ENCODE assay signal across 9 cellular contexts in the genomic region with DNA sequence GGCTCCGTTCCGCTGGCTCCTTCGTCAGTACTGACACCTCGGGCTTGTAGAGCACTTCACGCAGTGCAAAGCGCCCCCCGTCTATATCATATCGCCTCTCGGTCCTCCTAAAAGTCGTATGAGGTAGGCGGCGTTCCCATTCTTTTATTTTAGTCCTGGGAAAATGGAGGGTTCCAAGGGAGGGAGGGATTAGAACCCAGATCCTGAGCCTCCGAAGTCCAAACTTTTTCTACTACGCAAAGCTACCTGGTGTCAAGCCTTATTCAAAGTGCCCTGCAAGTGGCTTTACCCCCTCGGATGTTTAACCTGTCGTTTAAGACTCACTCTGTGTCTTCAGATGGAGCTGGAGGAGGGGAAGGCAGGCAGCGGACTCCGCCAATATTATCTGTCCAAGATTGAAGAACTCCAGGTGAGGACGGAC. TPM values are rescaled to one million over a fixed set of nuclear protein-coding genes. Genes with fewer than 3 reads are reported as not detected.
A peak's percentile ranks its signal among the peaks of the same experiment; 100 is the strongest.
DNase-seq lines count a peak whose midpoint lies in the region; ATAC-seq and TF ChIP-seq lines count a peak whose summit lies in the region.
"Had no signal": no experiment of that assay in that cellular context is flagged by ENCODE, and none has a peak within 500 bp of the region (broad histone marks: within the 10 kb centered on the region; RNA-seq: fewer than 3 reads in every experiment).

No MANE protein-coding gene starts in this region.

- TF ChIP-seq CTCF in AG10803 (conservative IDR thresholded peaks at IDR 0.05; ENCODE audit: low read length) (no peak), LNCaP clone FGC (IDR thresholded peaks at IDR 0.05; ENCODE audit: control insufficient read depth, extremely low read depth, insufficient read depth) (0 out of 2 replicates have a peak, but pooled peaks have one; percentile 17)

- ATAC-seq in naive thymus-derived CD4-positive, alpha-beta T cell = no peak
- ATAC-seq in GM21390 (IDR thresholded peaks at IDR 0.05; ENCODE audit: unreplicated experiment) (no peak), HG03139 (IDR thresholded peaks at IDR 0.05; ENCODE audit: unreplicated experiment) (no peak)

- H3K27me3 Mint-ChIP-seq in naive thymus-derived CD4-positive, alpha-beta T cell = no peaks in the 10 kb centered on the region

- H3K4me3 Mint-ChIP-seq in naive thymus-derived CD4-positive, alpha-beta T cell = peak overlapping the region; percentile 93 to 100 (median 98)

- peak overlapping the region; percentile 100 for H3K27ac ChIP-seq in cingulate gyrus (ENCODE audit: low read depth, low read length)
- H3K27ac ChIP-seq in naive thymus-derived CD4-positive, alpha-beta T cell (ENCODE audit: low read depth, low read length) = peak overlapping the region; percentile 87

- intact Hi-C loops in naive thymus-derived CD4-positive, alpha-beta T cell (cut with micrococcal nuclease) = loop anchor here (1.0 to 5.0 kb wide), 13 partner anchors 7 to 679 kb away; a partner anchor contains a TSS

- peak overlapping the region; percentile 97 for H3K4me3 ChIP-seq in AG10803 (ENCODE audit: low read length)
- peak overlapping the region; percentile 68 for H3K4me3 ChIP-seq in LNCaP clone FGC (ENCODE audit: low read depth, low read length)
- H3K4me3 ChIP-seq in naive thymus-derived CD4-positive, alpha-beta T cell (ENCODE audit: low read length) = peak overlapping the region; percentile 89

- DNase-seq in AG10803 (ENCODE audit: low read depth) (no peak), LNCaP clone FGC (ENCODE audit: low read depth) (no peak), SW480 (ENCODE audit: low spot score) (no peak)
- no peak for DNase-seq in naive thymus-derived CD4-positive, alpha-beta T cell
- DNase-seq in stimulated activated CD4-positive, alpha-beta T cell treated with anti-CD3 and anti-CD28 coated beads, Interleukin-1b, Interleukin-23, amount 100 ng/mL, for 48 hours = no peak

- POLR2A ChIA-PET in naive thymus-derived CD4-positive, alpha-beta T cell (lab: Charles Lee) = interaction anchor here (0.8 to 11.6 kb wide), 8 partner anchors 15 to 131 kb away, joined by 3 to 204 read pairs (median 4); a partner anchor contains a TSS

- CTCF ChIA-PET in naive thymus-derived CD4-positive, alpha-beta T cell (lab: Charles Lee) = interaction anchor here (0.7 to 1.7 kb wide), 9 partner anchors 11 to 402 kb away, joined by 3 to 6 read pairs (median 4); a partner anchor contains a TSS

- H3K27ac Mint-ChIP-seq in naive thymus-derived CD4-positive, alpha-beta T cell = peak overlapping the region; percentile 98 to 100 (median 99)

- peaks cover 22 to 73% (median 30%) of the 10 kb centered on the region in 3 experiments for H3K36me3 ChIP-seq in naive thymus-derived CD4-positive, alpha-beta T cell (ENCODE audit: control insufficient read depth in 2 of 3, insufficient read depth in 3 of 3, low read length in 3 of 3)

- H3K36me3 Mint-ChIP-seq in naive thymus-derived CD4-positive, alpha-beta T cell = peaks cover 15 to 56% (median 35%) of the 10 kb centered on the region in 5 donors

- no peaks in the 10 kb centered on the region for H3K9me3 Mint-ChIP-seq in naive thymus-derived CD4-positive, alpha-beta T cell

- H3K4me1 Mint-ChIP-seq in naive thymus-derived CD4-positive, alpha-beta T cell = peaks cover 42 to 87% (median 76%) of the 10 kb centered on the region in 7 donors

- no peaks in the 10 kb centered on the region for H3K27me3 ChIP-seq in naive thymus-derived CD4-positive, alpha-beta T cell (ENCODE audit: control insufficient read depth in 2 of 2, insufficient read depth in 2 of 2, low read length in 2 of 2)

- no peaks in the 10 kb centered on the region for H3K9me3 ChIP-seq in naive thymus-derived CD4-positive, alpha-beta T cell (ENCODE audit: control insufficient read depth in 2 of 3, low read length in 3 of 3)

- peaks cover 27 to 46% of the 10 kb centered on the region in 2 donors for H3K4me1 ChIP-seq in naive thymus-derived CD4-positive, alpha-beta T cell (ENCODE audit: control insufficient read depth in 2 of 2, insufficient read depth in 2 of 2, low read length in 2 of 2)

RNA-seq across cellular contexts. Expression of a gene that starts 0.3 kb away (rescaled TPM):
- total RNA-seq in naive thymus-derived CD4-positive, alpha-beta T cell = 10 to 100 TPM; 38.1 to 66.2 (median 55.8) TPM
- 10 to 100 TPM; 22.1 to 44.4 TPM for polyA plus RNA-seq in naive thymus-derived CD4-positive, alpha-beta T cell

RNA-seq across cellular contexts. Expression of a gene that starts 0.6 kb away (rescaled TPM):
- 100 to 1,000 TPM in 3 of 5 experiments, 10 to 100 TPM in 2; 68.4 to 153 (median 105) TPM for total RNA-seq in naive thymus-derived CD4-positive, alpha-beta T cell
- polyA plus RNA-seq in naive thymus-derived CD4-positive, alpha-beta T cell = 100 to 1,000 TPM; 153 to 162 TPM

RNA-seq across cellular contexts. Expression of a gene that starts 14.7 kb away (rescaled TPM):
- total RNA-seq in naive thymus-derived CD4-positive, alpha-beta T cell = 100 to 1,000 TPM; 102 to 148 (median 109) TPM
- 100 to 1,000 TPM in 1 of 2 donors, 10 to 100 TPM in 1; 61.5 to 112 TPM for polyA plus RNA-seq in naive thymus-derived CD4-positive, alpha-beta T cell

RNA-seq across cellular contexts. Expression of a gene that starts 45.7 kb away (rescaled TPM):
- total RNA-seq in naive thymus-derived CD4-positive, alpha-beta T cell = 1 to 10 TPM in 2 of 5 experiments, not detected in 3; 4.2 to 5.3 TPM
- not detected for polyA plus RNA-seq in naive thymus-derived CD4-positive, alpha-beta T cell
- total RNA-seq: activated CD8-positive, alpha-beta memory T cell treated with anti-CD3 and anti-CD28 coated beads for 36 hours had no signal

RNA-seq across cellular contexts. Expression of a gene that starts 53.8 kb away (rescaled TPM):
- 100 to 1,000 TPM; 101 to 192 (median 139) TPM for total RNA-seq in naive thymus-derived CD4-positive, alpha-beta T cell
- 10 to 100 TPM; 11.8 to 24.4 TPM for polyA plus RNA-seq in naive thymus-derived CD4-positive, alpha-beta T cell
